ENCODE assay signal across 1 cellular context in the genomic region with DNA sequence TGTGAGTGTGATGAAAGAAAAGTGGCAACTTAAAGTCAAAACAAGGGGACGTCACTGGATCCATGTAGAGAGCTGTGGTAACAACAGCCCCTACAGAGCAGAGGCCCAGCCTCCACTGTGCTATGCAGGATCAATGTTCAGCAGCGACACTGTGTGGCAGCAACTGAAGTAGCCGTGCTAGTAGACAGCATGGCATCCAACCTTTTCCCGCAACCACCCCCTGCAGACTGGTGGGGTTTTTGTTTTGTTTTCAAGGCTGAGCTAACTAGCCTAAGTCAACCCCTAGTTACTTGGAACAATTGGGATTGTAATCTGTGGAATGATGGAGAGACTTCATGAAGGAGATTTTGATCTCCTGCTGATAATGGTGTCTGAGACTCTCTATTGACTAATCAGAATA.
TF ChIP-seq lines count a peak whose summit lies in the region.

No MANE protein-coding gene starts in this region.

TF ChIP-seq in WTC11, 78 proteins besides CTCF, POLR2A, EP300 and RAD21 (continued from another document):
- TF ChIP-seq, protein P1, sequence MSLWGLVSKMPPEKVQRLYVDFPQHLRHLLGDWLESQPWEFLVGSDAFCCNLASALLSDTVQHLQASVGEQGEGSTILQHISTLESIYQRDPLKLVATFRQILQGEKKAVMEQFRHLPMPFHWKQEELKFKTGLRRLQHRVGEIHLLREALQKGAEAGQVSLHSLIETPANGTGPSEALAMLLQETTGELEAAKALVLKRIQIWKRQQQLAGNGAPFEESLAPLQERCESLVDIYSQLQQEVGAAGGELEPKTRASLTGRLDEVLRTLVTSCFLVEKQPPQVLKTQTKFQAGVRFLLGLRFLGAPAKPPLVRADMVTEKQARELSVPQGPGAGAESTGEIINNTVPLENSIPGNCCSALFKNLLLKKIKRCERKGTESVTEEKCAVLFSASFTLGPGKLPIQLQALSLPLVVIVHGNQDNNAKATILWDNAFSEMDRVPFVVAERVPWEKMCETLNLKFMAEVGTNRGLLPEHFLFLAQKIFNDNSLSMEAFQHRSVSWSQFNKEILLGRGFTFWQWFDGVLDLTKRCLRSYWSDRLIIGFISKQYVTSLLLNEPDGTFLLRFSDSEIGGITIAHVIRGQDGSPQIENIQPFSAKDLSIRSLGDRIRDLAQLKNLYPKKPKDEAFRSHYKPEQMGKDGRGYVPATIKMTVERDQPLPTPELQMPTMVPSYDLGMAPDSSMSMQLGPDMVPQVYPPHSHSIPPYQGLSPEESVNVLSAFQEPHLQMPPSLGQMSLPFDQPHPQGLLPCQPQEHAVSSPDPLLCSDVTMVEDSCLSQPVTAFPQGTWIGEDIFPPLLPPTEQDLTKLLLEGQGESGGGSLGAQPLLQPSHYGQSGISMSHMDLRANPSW (CRISPR knock-in tag; conservative IDR thresholded peaks at IDR 0.05; ENCODE audit: low read depth): no peak
- TF ChIP-seq FOXJ3 (CRISPR knock-in tag; IDR thresholded peaks at IDR 0.05; ENCODE audit: borderline replicate concordance) (no peak), ZNF416 (CRISPR knock-in tag; IDR thresholded peaks at IDR 0.05) (no peak), ZNF671 (CRISPR knock-in tag; IDR thresholded peaks at IDR 0.05) (no peak)
TF ChIP-seq in WTC11: peak in this region for 1.
